ENCODE assay signal across 8 cellular contexts in the genomic region with DNA sequence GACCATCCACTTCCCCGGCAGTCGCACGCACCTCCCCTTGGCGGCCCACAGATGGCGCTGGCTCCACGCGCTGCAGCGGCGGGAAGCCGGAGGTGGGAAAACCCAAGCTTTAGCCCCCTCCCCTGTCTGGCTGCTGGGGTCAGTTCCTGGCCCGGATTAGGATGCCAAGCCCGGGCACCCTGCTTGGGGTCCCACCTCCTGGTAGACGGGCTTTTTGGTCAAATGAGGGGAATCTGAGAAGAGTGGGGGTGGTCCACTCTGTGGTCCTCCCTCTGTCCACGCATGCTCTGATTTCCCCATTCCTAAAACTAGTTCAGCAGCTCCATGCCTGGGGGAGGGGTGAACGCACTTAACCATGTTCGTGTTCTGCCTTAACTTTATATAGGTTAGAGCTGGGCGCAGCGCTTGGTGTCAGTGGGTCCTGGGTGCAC. TPM values are rescaled to one million over a fixed set of nuclear protein-coding genes. Genes with fewer than 3 reads are reported as not detected.
A peak's percentile ranks its signal among the peaks of the same experiment; 100 is the strongest.
DNase-seq lines count a peak whose midpoint lies in the region; ATAC-seq and TF ChIP-seq lines count a peak whose summit lies in the region.

No MANE protein-coding gene starts in this region.

- H2AFZ ChIP-seq in smooth muscle cell (ENCODE audit: low read depth) = peak overlapping the region; percentile 66

- ATAC-seq in foreskin keratinocyte (peak; percentile 58), GM21528 (IDR thresholded peaks at IDR 0.05; ENCODE audit: low FRiP score, unreplicated experiment) (no peak)
- no peak for ATAC-seq in effector memory CD8-positive, alpha-beta T cell (replicated peaks)

- H3K9ac ChIP-seq in smooth muscle cell (ENCODE audit: low read depth) = no peak overlapping the region

- intact Hi-C loops in activated CD4-positive, alpha-beta T cell treated with anti-CD3 and anti-CD28 coated beads, Interleukin-2, amount 10 ng/mL, durations not matched to agents 24 days and 14 days (cut with micrococcal nuclease) = loop anchor here (10.0 kb wide), 1 partner anchor 212 kb away; a partner anchor contains a TSS
- intact Hi-C loops in activated T-helper 1 cell treated with anti-CD3 and anti-CD28 coated beads, Interleukin-12 subunit alpha, Interleukin-12 subunit beta, Interleukin-2, Interleukin-4 antibody, amounts not matched to agents 30 ng/mL and 10 ng/mL and 1 ng/mL, durations not matched to agents 14 hours and 24 hours and 36 hours (cut with micrococcal nuclease) = no loop called here

- no peak overlapping the region for H3K4me3 Mint-ChIP-seq in activated CD4-positive, alpha-beta T cell treated with anti-CD3 and anti-CD28 coated beads, Interleukin-2, amount 10 ng/mL, durations not matched to agents 24 days and 14 days
- no peak overlapping the region for H3K4me3 Mint-ChIP-seq in activated T-helper 1 cell treated with anti-CD3 and anti-CD28 coated beads, Interleukin-12 subunit alpha, Interleukin-12 subunit beta, Interleukin-2, Interleukin-4 antibody, amounts not matched to agents 30 ng/mL and 10 ng/mL and 1 ng/mL, durations not matched to agents 14 hours and 24 hours and 36 hours
- peak overlapping the region in 1 of 2 donors; percentile 37 for H3K4me3 Mint-ChIP-seq in effector memory CD8-positive, alpha-beta T cell

- peak; percentile 67 for DNase-seq in activated CD4-positive, alpha-beta T cell treated with anti-CD3 and anti-CD28 coated beads, Interleukin-2, amount 10 ng/mL, durations not matched to agents 24 days and 14 days
- DNase-seq in activated CD4-positive, alpha-beta T cell treated with anti-CD3 and anti-CD28 coated beads for 1 hour = no peak
- DNase-seq in SJCRH30 (peak; percentile 20 to 37), foreskin keratinocyte (peak in 1 of 2 donors; percentile 1), smooth muscle cell (lab: John Stamatoyannopoulos, UW; ENCODE audit: unreplicated experiment) (no peak)
- DNase-seq in activated T-helper 1 cell treated with anti-CD3 and anti-CD28 coated beads, Interleukin-12 subunit alpha, Interleukin-12 subunit beta, Interleukin-2, Interleukin-4 antibody, amounts not matched to agents 30 ng/mL and 10 ng/mL and 1 ng/mL, durations not matched to agents 14 hours and 24 hours and 36 hours (ENCODE audit: low spot score) = no peak
- no peak for DNase-seq in effector memory CD8-positive, alpha-beta T cell

- 0 out of 2 replicates have a peak, but pooled peaks cover 3% of the 10 kb centered on the region for H3K9me3 ChIP-seq in SJCRH30 (replicated peaks)
- H3K9me3 ChIP-seq in smooth muscle cell (replicated peaks; ENCODE audit: low read depth) = no peaks in the 10 kb centered on the region

- H3K4me1 ChIP-seq in SJCRH30 (peaks cover 7% of the 10 kb centered on the region; the same call in 1 of the 2 replicates), foreskin keratinocyte (no peaks in the 10 kb centered on the region), smooth muscle cell (ENCODE audit: low read depth) (no peaks in the 10 kb centered on the region)

- H3K36me3 Mint-ChIP-seq in activated CD4-positive, alpha-beta T cell treated with anti-CD3 and anti-CD28 coated beads, Interleukin-2, amount 10 ng/mL, durations not matched to agents 24 days and 14 days (ENCODE audit: low read depth) = no peaks in the 10 kb centered on the region
- no peaks in the 10 kb centered on the region for H3K36me3 Mint-ChIP-seq in activated T-helper 1 cell treated with anti-CD3 and anti-CD28 coated beads, Interleukin-12 subunit alpha, Interleukin-12 subunit beta, Interleukin-2, Interleukin-4 antibody, amounts not matched to agents 30 ng/mL and 10 ng/mL and 1 ng/mL, durations not matched to agents 14 hours and 24 hours and 36 hours (ENCODE audit: low read depth)
- no peaks in the 10 kb centered on the region for H3K36me3 Mint-ChIP-seq in effector memory CD8-positive, alpha-beta T cell (ENCODE audit: insufficient read depth)

- H4K20me1 ChIP-seq in smooth muscle cell (ENCODE audit: low read depth) = no peaks in the 10 kb centered on the region

- peak; percentile 84 for TF ChIP-seq CTCF in foreskin keratinocyte (conservative IDR thresholded peaks at IDR 0.05)
- TF ChIP-seq CTCF in smooth muscle cell (IDR thresholded peaks at IDR 0.05; ENCODE audit: borderline replicate concordance, insufficient read depth, poor library complexity, severe bottlenecking) = peak; percentile 57

- peaks cover 5% of the 10 kb centered on the region for H3K27me3 Mint-ChIP-seq in activated CD4-positive, alpha-beta T cell treated with anti-CD3 and anti-CD28 coated beads, Interleukin-2, amount 10 ng/mL, durations not matched to agents 24 days and 14 days
- no peaks in the 10 kb centered on the region for H3K27me3 Mint-ChIP-seq in activated T-helper 1 cell treated with anti-CD3 and anti-CD28 coated beads, Interleukin-12 subunit alpha, Interleukin-12 subunit beta, Interleukin-2, Interleukin-4 antibody, amounts not matched to agents 30 ng/mL and 10 ng/mL and 1 ng/mL, durations not matched to agents 14 hours and 24 hours and 36 hours (ENCODE audit: insufficient read depth)
- H3K27me3 Mint-ChIP-seq in effector memory CD8-positive, alpha-beta T cell = peaks cover 22 to 26% of the 10 kb centered on the region in 2 donors

- no peak overlapping the region for H3K27ac ChIP-seq in SJCRH30
- H3K27ac ChIP-seq in foreskin keratinocyte = no peak overlapping the region
- H3K27ac ChIP-seq in smooth muscle cell (ENCODE audit: low read depth) = no peak overlapping the region

- H3K4me1 Mint-ChIP-seq in activated CD4-positive, alpha-beta T cell treated with anti-CD3 and anti-CD28 coated beads, Interleukin-2, amount 10 ng/mL, durations not matched to agents 24 days and 14 days = peaks cover 12% of the 10 kb centered on the region
- peaks cover 10% of the 10 kb centered on the region for H3K4me1 Mint-ChIP-seq in activated T-helper 1 cell treated with anti-CD3 and anti-CD28 coated beads, Interleukin-12 subunit alpha, Interleukin-12 subunit beta, Interleukin-2, Interleukin-4 antibody, amounts not matched to agents 30 ng/mL and 10 ng/mL and 1 ng/mL, durations not matched to agents 14 hours and 24 hours and 36 hours (ENCODE audit: low read depth)
- H3K4me1 Mint-ChIP-seq in effector memory CD8-positive, alpha-beta T cell (ENCODE audit: low read depth in 2 of 2) = peaks cover 0 to 18% of the 10 kb centered on the region in 2 donors

- no peaks in the 10 kb centered on the region for H3F3A ChIP-seq in smooth muscle cell (ENCODE audit: low read depth)

- no peak overlapping the region for H3K27ac Mint-ChIP-seq in activated CD4-positive, alpha-beta T cell treated with anti-CD3 and anti-CD28 coated beads, Interleukin-2, amount 10 ng/mL, durations not matched to agents 24 days and 14 days
- no peak overlapping the region for H3K27ac Mint-ChIP-seq in activated T-helper 1 cell treated with anti-CD3 and anti-CD28 coated beads, Interleukin-12 subunit alpha, Interleukin-12 subunit beta, Interleukin-2, Interleukin-4 antibody, amounts not matched to agents 30 ng/mL and 10 ng/mL and 1 ng/mL, durations not matched to agents 14 hours and 24 hours and 36 hours
- peak overlapping the region in 1 of 2 donors; percentile 55 for H3K27ac Mint-ChIP-seq in effector memory CD8-positive, alpha-beta T cell

- H3K27me3 ChIP-seq in SJCRH30 (no peaks in the 10 kb centered on the region), foreskin keratinocyte (no peaks in the 10 kb centered on the region), smooth muscle cell (ENCODE audit: low read depth) (no peaks in the 10 kb centered on the region)

- WGBS in smooth muscle cell (ENCODE audit: low lambda C conversion rate) = 20% methylated on average over 18 of the region's 18 CpGs

- H3K4me2 ChIP-seq in smooth muscle cell = peak overlapping the region; percentile 72

- no peaks in the 10 kb centered on the region for H3K9me3 Mint-ChIP-seq in activated CD4-positive, alpha-beta T cell treated with anti-CD3 and anti-CD28 coated beads, Interleukin-2, amount 10 ng/mL, durations not matched to agents 24 days and 14 days
- H3K9me3 Mint-ChIP-seq in activated T-helper 1 cell treated with anti-CD3 and anti-CD28 coated beads, Interleukin-12 subunit alpha, Interleukin-12 subunit beta, Interleukin-2, Interleukin-4 antibody, amounts not matched to agents 30 ng/mL and 10 ng/mL and 1 ng/mL, durations not matched to agents 14 hours and 24 hours and 36 hours = no peaks in the 10 kb centered on the region
- no peaks in the 10 kb centered on the region for H3K9me3 Mint-ChIP-seq in effector memory CD8-positive, alpha-beta T cell

- no peaks in the 10 kb centered on the region for H3K79me2 ChIP-seq in smooth muscle cell (ENCODE audit: low read depth)

- H3K4me3 ChIP-seq in SJCRH30 (no peak overlapping the region), smooth muscle cell (no peak overlapping the region)

- no peaks in the 10 kb centered on the region for H3K36me3 ChIP-seq in SJCRH30
- H3K36me3 ChIP-seq in smooth muscle cell (ENCODE audit: low read depth) = no peaks in the 10 kb centered on the region

RNA-seq across cellular contexts. Expression of a gene that starts 8.1 kb away (rescaled TPM):
- total RNA-seq in activated CD4-positive, alpha-beta T cell treated with anti-CD3 and anti-CD28 coated beads, Interleukin-2, amount 10 ng/mL, durations not matched to agents 24 days and 14 days = 1.8 and 2.8 TPM in 2 replicates
- total RNA-seq in SJCRH30 (2014; rRNA removed; shearing (Covaris generic)) = 0.66 and 0.85 TPM in 2 replicates
- total RNA-seq in foreskin keratinocyte (0.63 and 1.4 TPM in 2 replicates), smooth muscle cell (2.0 and 2.3 TPM in 2 replicates)
- polyA plus RNA-seq in foreskin keratinocyte (0.50 and 0.78 TPM in 2 replicates), smooth muscle cell (3.3 and 3.6 TPM in 2 replicates)
- 1.3 and 2.2 TPM in 2 replicates for total RNA-seq in activated T-helper 1 cell treated with anti-CD3 and anti-CD28 coated beads, Interleukin-12 subunit alpha, Interleukin-12 subunit beta, Interleukin-2, Interleukin-4 antibody, amounts not matched to agents 30 ng/mL and 10 ng/mL and 1 ng/mL, durations not matched to agents 14 hours and 24 hours and 36 hours

RNA-seq across cellular contexts. Expression of a gene that starts 48.5 kb away (rescaled TPM):
- total RNA-seq in activated CD4-positive, alpha-beta T cell treated with anti-CD3 and anti-CD28 coated beads, Interleukin-2, amount 10 ng/mL, durations not matched to agents 24 days and 14 days = not detected in 2 replicates
- not detected in 2 replicates for total RNA-seq in SJCRH30 (2014; rRNA removed; shearing (Covaris generic))
- total RNA-seq in foreskin keratinocyte = not detected in 2 replicates
- not detected in 2 replicates for polyA plus RNA-seq in foreskin keratinocyte
- total RNA-seq in smooth muscle cell = not detected in 2 replicates
- polyA plus RNA-seq in smooth muscle cell = not detected in 2 replicates
- not detected in 2 replicates for total RNA-seq in activated T-helper 1 cell treated with anti-CD3 and anti-CD28 coated beads, Interleukin-12 subunit alpha, Interleukin-12 subunit beta, Interleukin-2, Interleukin-4 antibody, amounts not matched to agents 30 ng/mL and 10 ng/mL and 1 ng/mL, durations not matched to agents 14 hours and 24 hours and 36 hours

RNA-seq across cellular contexts. Expression of a gene that starts 48.5 kb away (rescaled TPM):
- total RNA-seq in activated CD4-positive, alpha-beta T cell treated with anti-CD3 and anti-CD28 coated beads, Interleukin-2, amount 10 ng/mL, durations not matched to agents 24 days and 14 days = not detected in 2 replicates
- 0.02 TPM in 1 of 2 replicates, not detected in the other for total RNA-seq in SJCRH30 (2014; rRNA removed; shearing (Covaris generic))
- total RNA-seq in foreskin keratinocyte (not detected in 2 replicates), smooth muscle cell (not detected in 2 replicates)
- polyA plus RNA-seq in foreskin keratinocyte (not detected in 2 replicates), smooth muscle cell (0.11 TPM in 1 of 2 replicates, not detected in the other)
- total RNA-seq in activated T-helper 1 cell treated with anti-CD3 and anti-CD28 coated beads, Interleukin-12 subunit alpha, Interleukin-12 subunit beta, Interleukin-2, Interleukin-4 antibody, amounts not matched to agents 30 ng/mL and 10 ng/mL and 1 ng/mL, durations not matched to agents 14 hours and 24 hours and 36 hours = not detected in 2 replicates

Comparison
In these comparisons a context has a peak if more than half of its experiments do, and no peak if none do; other contexts are left out.
1. DNase-seq: peak in activated CD4-positive, alpha-beta T cell treated with anti-CD3 and anti-CD28 coated beads, Interleukin-2, amount 10 ng/mL, durations not matched to agents 24 days and 14 days (single experiment) and SJCRH30 (2 of 2); none in activated CD4-positive, alpha-beta T cell treated with anti-CD3 and anti-CD28 coated beads for 1 hour (single experiment), smooth muscle cell (single experiment), activated T-helper 1 cell treated with anti-CD3 and anti-CD28 coated beads, Interleukin-12 subunit alpha, Interleukin-12 subunit beta, Interleukin-2, Interleukin-4 antibody, amounts not matched to agents 30 ng/mL and 10 ng/mL and 1 ng/mL, durations not matched to agents 14 hours and 24 hours and 36 hours (single experiment) and effector memory CD8-positive, alpha-beta T cell (0 of 3).